ENCODE assay signal across 12 cellular contexts in the genomic region with DNA sequence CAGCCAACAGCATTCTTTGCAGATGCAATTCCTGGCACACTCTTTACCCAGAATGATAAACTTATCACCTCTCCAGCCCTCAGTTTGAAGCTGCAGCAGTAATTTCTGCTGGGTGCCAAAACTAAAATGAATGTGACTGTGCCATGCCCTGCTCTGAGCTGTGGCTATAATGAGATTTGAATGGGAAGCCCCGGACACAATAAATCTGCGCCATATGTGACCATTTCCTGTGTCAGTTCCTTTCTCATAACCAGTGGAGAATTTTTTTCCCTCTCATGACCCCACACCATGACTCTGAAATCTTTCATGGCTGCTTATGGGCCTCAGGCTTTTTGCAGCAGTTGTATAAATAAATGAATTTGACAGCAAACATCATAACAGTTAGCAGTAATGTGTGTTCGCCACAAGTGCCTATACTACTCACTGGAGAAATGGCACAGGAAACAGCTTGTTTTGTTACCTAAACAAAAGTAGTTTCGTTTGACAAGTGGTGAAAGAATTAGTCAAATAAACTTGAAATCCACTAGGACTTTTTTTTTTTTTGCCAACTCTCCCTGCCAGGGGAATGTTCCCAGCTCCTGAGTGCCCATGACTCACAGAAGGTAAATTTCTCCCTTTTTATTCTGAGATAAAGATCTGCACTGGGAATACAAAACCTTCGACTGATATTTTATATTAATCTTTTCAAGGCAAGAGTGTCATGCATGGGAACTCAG.
A peak's percentile ranks its signal among the peaks of the same experiment; 100 is the strongest.
DNase-seq lines count a peak whose midpoint lies in the region; ATAC-seq, FAIRE-seq and TF ChIP-seq lines count a peak whose summit lies in the region.
"Had no signal": no experiment of that assay in that cellular context is flagged by ENCODE, and none has a peak within 500 bp of the region (broad histone marks: within the 10 kb centered on the region; RNA-seq: fewer than 3 reads in every experiment).

No MANE protein-coding gene starts in this region.

- no peaks in the 10 kb centered on the region for H3K36me3 ChIP-seq in body of pancreas (replicated peaks in 1 of 2; ENCODE audit: insufficient read depth in 1 of 2, low read depth in 2 of 2)

- no peak for TF ChIP-seq POLR2A in body of pancreas (IDR thresholded peaks at IDR 0.05)
- TF ChIP-seq POLR2A in GM12891 (IDR thresholded peaks at IDR 0.05; ENCODE audit: low read depth, low read length): no peak

- no peaks in the 10 kb centered on the region for H3K27me3 ChIP-seq in body of pancreas

- no peak for TF ChIP-seq CTCF in body of pancreas (IDR thresholded peaks at IDR 0.05)

- no peak overlapping the region for H3K4me3 ChIP-seq in body of pancreas
- H3K4me3 ChIP-seq: GM23338 had no signal

- intact Hi-C loops in body of pancreas (cut with DNase I): no loop called here

- peak; percentile 55 for DNase-seq in DMS153 treated with DMSO at 0.1 percent for 48 hours (lab: John Stamatoyannopoulos, UW; ENCODE audit: unreplicated experiment)
- peak in 1 of 4 donors; percentile 9 for DNase-seq in body of pancreas
- no peak for DNase-seq in GM12891 (ENCODE audit: insufficient read length, low spot score)
- DNase-seq in NAMALWA (ENCODE audit: low spot score): no peak
- DNase-seq in T-helper 1 cell: no peak
- no peak for DNase-seq in globus pallidus (ENCODE audit: low spot score)
- DNase-seq: activated naive CD8-positive, alpha-beta T cell treated with anti-CD3 and anti-CD28 coated beads, Interleukin-2, amount 10 ng/mL, durations not matched to agents 7 days and 5 days; naive B cell; NCI-H1092 treated with DMSO at 0.1 percent for 48 hours had no signal

- peaks cover 19% of the 10 kb centered on the region for H3K4me1 ChIP-seq in body of pancreas

- ATAC-seq in GM19463 (IDR thresholded peaks at IDR 0.05; ENCODE audit: unreplicated experiment) (peak; percentile 80), HG03108 (IDR thresholded peaks at IDR 0.05; ENCODE audit: unreplicated experiment) (peak; percentile 81), body of pancreas (peak; percentile 75)
- ATAC-seq: GM23338 had no signal

- FAIRE-seq in GM12891 (lab: Jason Lieb, UNC): no peak

- peak overlapping the region; percentile 22 to 62 (median 52) for H3K27ac ChIP-seq in body of pancreas

- 9 to 12% methylated on average over 5 of the region's 5 CpGs for WGBS in body of pancreas, 2 donors

- no peaks in the 10 kb centered on the region for H3K9me3 ChIP-seq in body of pancreas

TF ChIP-seq in GM12891, 5 proteins besides CTCF, POLR2A, EP300 and RAD21:
- TF ChIP-seq PAX5 (IDR thresholded peaks at IDR 0.05; ENCODE audit: insufficient read depth, low read length, severe bottlenecking): no peak
- TF ChIP-seq TAF1 (IDR thresholded peaks at IDR 0.05; ENCODE audit: low read depth, low read length): no peak
- TF ChIP-seq POLR2AphosphoS5 (IDR thresholded peaks at IDR 0.05; ENCODE audit: low read depth, low read length): no peak
TF ChIP-seq in GM12891: peak in this region for 0.
